ENCODE assay signal across 8 cellular contexts in the genomic region with DNA sequence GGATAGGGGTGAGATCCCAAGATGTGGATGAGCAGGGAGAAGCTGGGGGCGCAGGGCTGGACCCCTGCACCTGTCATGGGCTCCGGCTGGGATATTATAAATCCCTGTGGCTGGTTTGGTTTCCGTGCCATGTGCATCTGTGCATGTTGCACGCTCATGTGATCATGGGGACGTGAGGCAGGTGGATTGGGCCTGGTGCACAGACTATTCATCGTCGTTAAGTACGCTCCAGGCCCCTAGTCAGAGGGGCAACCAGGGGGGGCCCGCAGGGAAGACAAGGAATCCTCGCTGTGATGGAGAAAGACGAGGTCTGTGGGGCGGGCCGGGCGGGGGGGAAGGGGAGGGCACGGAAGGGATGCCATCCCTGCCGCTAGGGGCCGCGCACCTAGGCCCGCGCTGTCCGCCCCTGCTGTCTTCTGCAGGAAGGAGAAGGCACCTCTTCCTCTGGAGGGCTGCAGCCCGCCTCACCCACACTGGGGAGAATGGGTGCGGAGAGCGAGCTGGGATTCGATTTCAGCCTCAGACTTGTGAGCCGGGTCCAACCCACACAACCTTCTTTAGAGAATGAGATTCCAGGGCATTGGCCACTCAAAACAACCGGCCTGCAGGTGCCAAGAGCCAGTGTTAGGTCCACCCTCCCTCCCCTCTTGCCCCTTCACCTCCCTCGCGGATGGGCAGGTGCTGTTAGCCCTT. TPM values are rescaled to one million over a fixed set of nuclear protein-coding genes. Genes with fewer than 3 reads are reported as not detected.
DNase-seq lines count a peak whose midpoint lies in the region; ATAC-seq, FAIRE-seq and TF ChIP-seq lines count a peak whose summit lies in the region.

No MANE protein-coding gene starts in this region.

- TF ChIP-seq CTCF in A549 (IDR thresholded peaks at IDR 0.05) (no peak), HFF-Myc (IDR thresholded peaks at IDR 0.05; ENCODE audit: low read depth, low read length, missing control alignments) (peak; percentile 6), GM10266 (IDR thresholded peaks at IDR 0.05; ENCODE audit: control insufficient read depth, insufficient read depth, low read depth, missing control alignments) (no peak)

- peaks cover 40% of the 10 kb centered on the region for H3K4me1 Mint-ChIP-seq in activated CD8-positive, alpha-beta T cell treated with anti-CD3 and anti-CD28 coated beads, Interleukin-2, amount 10 ng/mL, durations not matched to agents 7 days and 5 days (ENCODE audit: low read depth)

- H3K27ac ChIP-seq in A549 = peak overlapping the region; percentile 95 to 99
- H3K27ac ChIP-seq in iPS DF 6.9 (ENCODE audit: low read length) = no peak overlapping the region
- H3K27ac ChIP-seq in subcutaneous abdominal adipose tissue (ENCODE audit: low read depth, low read length) = no peak overlapping the region

- H3K9me3 Mint-ChIP-seq in activated CD8-positive, alpha-beta T cell treated with anti-CD3 and anti-CD28 coated beads, Interleukin-2, amount 10 ng/mL, durations not matched to agents 7 days and 5 days (ENCODE audit: insufficient read depth) = no peaks in the 10 kb centered on the region

- H3K9ac ChIP-seq in subcutaneous abdominal adipose tissue (ENCODE audit: low read length in 5 of 5) = no peak overlapping the region

- H3K4me2 ChIP-seq in A549 = peak overlapping the region; percentile 97

- peaks cover 38% of the 10 kb centered on the region for H3K36me3 Mint-ChIP-seq in activated CD8-positive, alpha-beta T cell treated with anti-CD3 and anti-CD28 coated beads, Interleukin-2, amount 10 ng/mL, durations not matched to agents 7 days and 5 days (ENCODE audit: low read depth)

- H3K4me3 Mint-ChIP-seq in activated CD8-positive, alpha-beta T cell treated with anti-CD3 and anti-CD28 coated beads, Interleukin-2, amount 10 ng/mL, durations not matched to agents 7 days and 5 days = peak overlapping the region; percentile 99

- no peak for TF ChIP-seq RAD21 in A549 (conservative IDR thresholded peaks at IDR 0.05 in 1 of 2, IDR thresholded peaks at IDR 0.05 in 1 of 2)

- CTCF ChIA-PET in A549 (lab: Yijun Ruan, JAX) = no interaction called here
- CTCF ChIA-PET in activated CD8-positive, alpha-beta T cell treated with anti-CD3 and anti-CD28 coated beads, Interleukin-2, amount 10 ng/mL, durations not matched to agents 7 days and 5 days (lab: Charles Lee) = no interaction called here

- H3K36me3 ChIP-seq in iPS DF 6.9 (ENCODE audit: control insufficient read depth, insufficient read depth, low read length) (peaks cover 5% of the 10 kb centered on the region; the same call in 1 of the 2 replicates), subcutaneous abdominal adipose tissue (ENCODE audit: control insufficient read depth in 5 of 5, insufficient read depth in 5 of 5, low read length in 5 of 5) (no peaks in the 10 kb centered on the region)

- H3K27ac Mint-ChIP-seq in activated CD8-positive, alpha-beta T cell treated with anti-CD3 and anti-CD28 coated beads, Interleukin-2, amount 10 ng/mL, durations not matched to agents 7 days and 5 days = peak overlapping the region; percentile 99

- ATAC-seq in A549 = no peak
- ATAC-seq in activated CD8-positive, alpha-beta T cell treated with anti-CD3 and anti-CD28 coated beads, Interleukin-2, amount 10 ng/mL, durations not matched to agents 7 days and 5 days = no peak
- ATAC-seq in GM21367 (IDR thresholded peaks at IDR 0.05; ENCODE audit: unreplicated experiment) = no peak
- no peak for ATAC-seq in GM18505 (IDR thresholded peaks at IDR 0.05; ENCODE audit: unreplicated experiment)

- H3K27me3 ChIP-seq in iPS DF 6.9 (ENCODE audit: control insufficient read depth, insufficient read depth, low read length) (no peaks in the 10 kb centered on the region), subcutaneous abdominal adipose tissue (ENCODE audit: control insufficient read depth in 5 of 5, insufficient read depth in 4 of 5, low read length in 5 of 5) (no peaks in the 10 kb centered on the region)

- H3K27me3 Mint-ChIP-seq in activated CD8-positive, alpha-beta T cell treated with anti-CD3 and anti-CD28 coated beads, Interleukin-2, amount 10 ng/mL, durations not matched to agents 7 days and 5 days (ENCODE audit: low read depth) = no peaks in the 10 kb centered on the region

- 89% methylated on average over 10 of the region's 29 CpGs for WGBS in A549 (ENCODE audit: missing lambda C conversion rate)
- WGBS in iPS DF 6.9 (ENCODE audit: insufficient coverage, insufficient read length) = no CpG with 5 or more reads among the region's 29 CpGs

- DNase-seq in A549 (ENCODE audit: low read depth in 1 of 2, low spot score in 1 of 2) (no peak), HFF-Myc (ENCODE audit: extremely low read depth, low read depth) (no peak), iPS DF 6.9 (ENCODE audit: low read depth, low spot score) (no peak), GM10266 (ENCODE audit: extremely low spot score) (no peak)
- peak; percentile 36 for DNase-seq in activated CD8-positive, alpha-beta T cell treated with anti-CD3 and anti-CD28 coated beads, Interleukin-2, amount 10 ng/mL, durations not matched to agents 7 days and 5 days

- H3K9me3 ChIP-seq in A549 = no peaks in the 10 kb centered on the region
- no peaks in the 10 kb centered on the region for H3K9me3 ChIP-seq in iPS DF 6.9 (ENCODE audit: control insufficient read depth, insufficient read depth, low read length)
- H3K9me3 ChIP-seq in subcutaneous abdominal adipose tissue (ENCODE audit: control insufficient read depth in 5 of 5, low read length in 5 of 5) = no peaks in the 10 kb centered on the region

- H3K4me3 ChIP-seq in A549 = peak overlapping the region; percentile 100
- H3K4me3 ChIP-seq in HFF-Myc (replicated peaks; ENCODE audit: low read depth, low read length) = peak overlapping the region; percentile 52
- peak overlapping the region; percentile 50; the same call in 1 of the 2 replicates for H3K4me3 ChIP-seq in iPS DF 6.9 (ENCODE audit: low read length)
- peak overlapping the region in 3 of 5 donors; percentile 42 to 55 (median 50) for H3K4me3 ChIP-seq in subcutaneous abdominal adipose tissue (ENCODE audit: low read depth in 1 of 5, low read length in 5 of 5)

- POLR2A ChIA-PET in A549 (lab: Yijun Ruan, JAX) = no interaction called here
- POLR2A ChIA-PET in activated CD8-positive, alpha-beta T cell treated with anti-CD3 and anti-CD28 coated beads, Interleukin-2, amount 10 ng/mL, durations not matched to agents 7 days and 5 days (lab: Charles Lee) = interaction anchor here (4.5 kb wide), 1 partner anchor 40 kb away, joined by 24 read pairs; no protein-coding TSS in a partner anchor

- TF ChIP-seq POLR2A in A549 (IDR thresholded peaks at IDR 0.05; ENCODE audit: low read length) (no peak), GM18505 (IDR thresholded peaks at IDR 0.05; ENCODE audit: borderline replicate concordance, extremely low read depth, insufficient read depth, insufficient read length) (no peak)

- FAIRE-seq in A549 (lab: Jason Lieb, UNC) = no peak

- TF ChIP-seq EP300 in A549 (IDR thresholded peaks at IDR 0.05) = no peak

- H3K4me1 ChIP-seq in A549 (peaks cover 19% of the 10 kb centered on the region), iPS DF 6.9 (ENCODE audit: control insufficient read depth, insufficient read depth, low read length) (peaks cover 2% of the 10 kb centered on the region; the same call in 1 of the 2 replicates), subcutaneous abdominal adipose tissue (ENCODE audit: control insufficient read depth in 5 of 5, insufficient read depth in 5 of 5, low read length in 5 of 5) (peaks cover 0 to 31% (median 26%) of the 10 kb centered on the region in 5 donors)

TF ChIP-seq in A549, 52 proteins besides CTCF, POLR2A, EP300 and RAD21 (continues in another document):
- TF ChIP-seq BHLHE40 (IDR thresholded peaks at IDR 0.05; ENCODE audit: low read depth, low read length) = no peak
- no peak for TF ChIP-seq SREBF2 (IDR thresholded peaks at IDR 0.05)
- TF ChIP-seq, protein P1, sequence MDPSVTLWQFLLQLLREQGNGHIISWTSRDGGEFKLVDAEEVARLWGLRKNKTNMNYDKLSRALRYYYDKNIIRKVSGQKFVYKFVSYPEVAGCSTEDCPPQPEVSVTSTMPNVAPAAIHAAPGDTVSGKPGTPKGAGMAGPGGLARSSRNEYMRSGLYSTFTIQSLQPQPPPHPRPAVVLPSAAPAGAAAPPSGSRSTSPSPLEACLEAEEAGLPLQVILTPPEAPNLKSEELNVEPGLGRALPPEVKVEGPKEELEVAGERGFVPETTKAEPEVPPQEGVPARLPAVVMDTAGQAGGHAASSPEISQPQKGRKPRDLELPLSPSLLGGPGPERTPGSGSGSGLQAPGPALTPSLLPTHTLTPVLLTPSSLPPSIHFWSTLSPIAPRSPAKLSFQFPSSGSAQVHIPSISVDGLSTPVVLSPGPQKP (IDR thresholded peaks at IDR 0.05; ENCODE audit: low read depth, low read length) = no peak
- TF ChIP-seq MAZ (IDR thresholded peaks at IDR 0.05; ENCODE audit: borderline replicate concordance, low read depth, low read length) = no peak
- TF ChIP-seq CBX8 (IDR thresholded peaks at IDR 0.05) = no peak
- no peak for TF ChIP-seq NPAS2 (CRISPR knock-in tag; IDR thresholded peaks at IDR 0.05; ENCODE audit: borderline replicate concordance)
- TF ChIP-seq, protein P2, sequence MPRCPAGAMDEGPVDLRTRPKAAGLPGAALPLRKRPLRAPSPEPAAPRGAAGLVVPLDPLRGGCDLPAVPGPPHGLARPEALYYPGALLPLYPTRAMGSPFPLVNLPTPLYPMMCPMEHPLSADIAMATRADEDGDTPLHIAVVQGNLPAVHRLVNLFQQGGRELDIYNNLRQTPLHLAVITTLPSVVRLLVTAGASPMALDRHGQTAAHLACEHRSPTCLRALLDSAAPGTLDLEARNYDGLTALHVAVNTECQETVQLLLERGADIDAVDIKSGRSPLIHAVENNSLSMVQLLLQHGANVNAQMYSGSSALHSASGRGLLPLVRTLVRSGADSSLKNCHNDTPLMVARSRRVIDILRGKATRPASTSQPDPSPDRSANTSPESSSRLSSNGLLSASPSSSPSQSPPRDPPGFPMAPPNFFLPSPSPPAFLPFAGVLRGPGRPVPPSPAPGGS (IDR thresholded peaks at IDR 0.05) = no peak
- TF ChIP-seq, protein P3, sequence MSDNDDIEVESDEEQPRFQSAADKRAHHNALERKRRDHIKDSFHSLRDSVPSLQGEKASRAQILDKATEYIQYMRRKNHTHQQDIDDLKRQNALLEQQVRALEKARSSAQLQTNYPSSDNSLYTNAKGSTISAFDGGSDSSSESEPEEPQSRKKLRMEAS (IDR thresholded peaks at IDR 0.05) = no peak

RNA-seq across cellular contexts. Expression of a gene that starts 0.8 kb away (rescaled TPM):
- 46.1 and 57.4 TPM in 2 replicates for polyA plus RNA-seq in A549 (2011; rRNA removed)
- 53.7 and 62.6 TPM in 2 replicates for polyA plus RNA-seq in A549 (2012; cell fraction: cytosol; rRNA removed)
- polyA plus RNA-seq in A549 (2012; cell fraction: nucleus; rRNA removed) = 172 and 183 TPM in 2 replicates
- polyA plus RNA-seq in A549 (2017; fragmentation: RNase III; extraction: RNeasy Plus Mini Kit Qiagen cat#74134 plus additional on column Dnase treatment) = 25.8 to 32.6 TPM (median 26.4 TPM) in 3 replicates
- 111 TPM in 2 replicates for polyA minus RNA-seq in A549 (2011; rRNA and poly(A)+ RNA removed)
- 10 to 100 TPM; 62.7 to 71.8 TPM for total RNA-seq in activated CD8-positive, alpha-beta T cell treated with anti-CD3 and anti-CD28 coated beads, Interleukin-2, amount 10 ng/mL, durations not matched to agents 7 days and 5 days

Comparison
In these comparisons a context has a peak if more than half of its experiments do, and no peak if none do; other contexts are left out.
1. H3K27ac ChIP-seq: peak in A549 (2 of 2); none in iPS DF 6.9 (single experiment) and subcutaneous abdominal adipose tissue (single experiment).
2. H3K4me3 ChIP-seq: peak in every context shown above with its lines; median percentile 100 in A549; 52 in HFF-Myc; 50 in iPS DF 6.9; 50 in subcutaneous abdominal adipose tissue.